11 cellular contexts compared by ENCODE assay signal in genomic region chr4:26780524-26780923, GRCh38.
DNase-seq lines count a peak whose midpoint lies in the region; ATAC-seq and TF ChIP-seq lines count a peak whose summit lies in the region.
"Had no signal": no experiment of that assay in that cellular context is flagged by ENCODE, and none has a peak within 500 bp of the region (broad histone marks: within the 10 kb centered on the region; RNA-seq: fewer than 3 reads in every experiment).

No MANE protein-coding gene starts in this region.

- no peaks in the 10 kb centered on the region for H3K9me3 ChIP-seq in psoas muscle
- H3K9me3 ChIP-seq in effector memory CD4-positive, alpha-beta T cell (ENCODE audit: control insufficient read depth, low read length) = no peaks in the 10 kb centered on the region
- H3K9me3 ChIP-seq in heart left ventricle = no peaks in the 10 kb centered on the region
- no peaks in the 10 kb centered on the region for H3K9me3 ChIP-seq in right atrium auricular region
- H3K9me3 ChIP-seq: thoracic aorta had no signal

- H3K36me3 ChIP-seq in psoas muscle (ENCODE audit: insufficient read depth in 1 of 2, low read depth in 1 of 2) (no peaks in the 10 kb centered on the region), heart left ventricle (no peaks in the 10 kb centered on the region), right atrium auricular region (no peaks in the 10 kb centered on the region)
- no peaks in the 10 kb centered on the region for H3K36me3 ChIP-seq in effector memory CD4-positive, alpha-beta T cell (ENCODE audit: control insufficient read depth, insufficient read depth, low read length)
- H3K36me3 ChIP-seq: thoracic aorta had no signal

- H3K4me3 ChIP-seq in psoas muscle = no peak overlapping the region
- no peak overlapping the region for H3K4me3 ChIP-seq in effector memory CD4-positive, alpha-beta T cell (ENCODE audit: insufficient read depth, low read depth, low read length, poor library complexity, severe bottlenecking)
- no peak overlapping the region for H3K4me3 ChIP-seq in heart left ventricle
- H3K4me3 ChIP-seq in right atrium auricular region = no peak overlapping the region
- H3K4me3 ChIP-seq: SK-N-MC, thoracic aorta had no signal

- ATAC-seq in GM19025 (IDR thresholded peaks at IDR 0.05; ENCODE audit: low read depth, unreplicated experiment) (peak; percentile 79), HG02938 (IDR thresholded peaks at IDR 0.05; ENCODE audit: unreplicated experiment) (peak; percentile 82), psoas muscle (peak in 2 of 4 donors; percentile 48 to 55), heart left ventricle (no peak)

- H3K4me1 ChIP-seq in psoas muscle (no peaks in the 10 kb centered on the region), heart left ventricle (peaks cover 0 to 23% (median 5%) of the 10 kb centered on the region in 12 donors), right atrium auricular region (peaks cover 0 to 5% of the 10 kb centered on the region in 2 donors)
- H3K4me1 ChIP-seq in effector memory CD4-positive, alpha-beta T cell (ENCODE audit: control insufficient read depth, insufficient read depth, low read length, poor library complexity, severe bottlenecking) = no peaks in the 10 kb centered on the region

- DNase-seq in RPMI7951 (ENCODE audit: low read depth) = peak; percentile 30
- DNase-seq in psoas muscle = no peak
- DNase-seq in OCI-M1 (lab: John Stamatoyannopoulos, UW) = no peak
- DNase-seq in effector memory CD4-positive, alpha-beta T cell = no peak
- DNase-seq in heart left ventricle = no peak
- no peak for DNase-seq in right atrium auricular region (ENCODE audit: low spot score)
- DNase-seq: caudate nucleus had no signal

- TF ChIP-seq POLR2A in heart left ventricle (IDR thresholded peaks at IDR 0.05) = no peak

- 85 to 95% (median 86%) methylated on average over 1 of the region's 1 CpG for WGBS in psoas muscle, 3 donors
- WGBS in heart left ventricle, 4 donors = 79 to 92% (median 85%) methylated on average over 1 of the region's 1 CpG

- TF ChIP-seq CTCF in psoas muscle (IDR thresholded peaks at IDR 0.05) (no peak), heart left ventricle (IDR thresholded peaks at IDR 0.05) (no peak), right atrium auricular region (IDR thresholded peaks at IDR 0.05) (no peak)

- H3K27me3 ChIP-seq in psoas muscle (ENCODE audit: insufficient read depth in 3 of 3, low read length in 2 of 3) (no peaks in the 10 kb centered on the region), heart left ventricle (no peaks in the 10 kb centered on the region), right atrium auricular region (no peaks in the 10 kb centered on the region)
- no peaks in the 10 kb centered on the region for H3K27me3 ChIP-seq in effector memory CD4-positive, alpha-beta T cell (replicated peaks; ENCODE audit: control insufficient read depth, insufficient read depth, low read length, poor library complexity, severe bottlenecking)

- intact Hi-C loops in psoas muscle (cut with DNase I) (loop anchor here in 1 of 2 donors (10.0 kb wide), 1 partner anchor 224 kb away; no protein-coding TSS in a partner anchor), heart left ventricle (cut with DNase I) (loop anchor here in 4 of 10 donors (10.0 kb wide), 3 partner anchors 214 to 234 kb away; no protein-coding TSS in a partner anchor)

- peak overlapping the region; percentile 27 for H3K27ac ChIP-seq in psoas muscle
- no peak overlapping the region for H3K27ac ChIP-seq in effector memory CD4-positive, alpha-beta T cell (ENCODE audit: insufficient read depth, low read length, poor library complexity, severe bottlenecking)
- peak overlapping the region in 1 of 12 donors; percentile 40 for H3K27ac ChIP-seq in heart left ventricle
- H3K27ac ChIP-seq in right atrium auricular region = peak overlapping the region in 1 of 2 donors; percentile 33
- H3K27ac ChIP-seq: SK-N-MC had no signal

Comparison
In these comparisons a context has a peak if more than half of its experiments do, and no peak if none do; other contexts are left out.
1. ATAC-seq: peak in GM19025 (single experiment) and HG02938 (single experiment); none in heart left ventricle (0 of 4).